Comparison of ENCODE assay signal across 22 cellular contexts in the genomic region with DNA sequence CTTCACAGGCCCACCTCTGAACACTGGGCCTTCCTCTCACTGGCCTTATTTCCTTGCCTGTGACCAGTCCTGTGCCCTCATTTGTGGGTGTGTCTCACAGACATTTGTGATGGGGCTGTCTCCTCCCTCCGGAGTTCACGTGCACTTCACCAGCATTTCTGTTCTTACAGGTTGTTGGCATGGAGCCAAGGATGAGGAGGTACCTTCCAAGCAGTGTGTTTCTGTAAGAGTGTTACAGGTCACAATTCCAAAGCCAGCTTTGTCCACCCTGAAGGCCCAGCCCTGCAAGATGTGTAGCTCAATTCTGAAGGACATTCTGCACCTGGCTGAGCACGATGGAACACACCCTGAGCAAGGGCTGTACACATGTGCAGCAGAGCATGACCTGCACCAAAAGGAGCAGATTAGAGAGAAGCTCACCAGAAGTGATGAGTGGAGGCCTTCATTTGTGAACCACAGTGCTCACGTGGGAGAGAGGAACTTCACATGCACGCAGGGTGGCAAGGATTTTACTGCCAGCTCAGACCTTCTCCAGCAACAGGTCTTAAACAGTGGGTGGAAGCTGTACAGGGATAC. TPM values are rescaled to one million over a fixed set of nuclear protein-coding genes. Genes with fewer than 3 reads are reported as not detected.
"Had no signal": no experiment of that assay in that cellular context is flagged by ENCODE, and none has a peak within 500 bp of the region (broad histone marks: within the 10 kb centered on the region; RNA-seq: fewer than 3 reads in every experiment).

No MANE protein-coding gene starts in this region.

- ATAC-seq: activated CD8-positive, alpha-beta T cell treated with anti-CD3 and anti-CD28 coated beads, Interleukin-2, amount 10 ng/mL, durations not matched to agents 7 days and 5 days; activated naive CD8-positive, alpha-beta T cell treated with anti-CD3 and anti-CD28 coated beads, Interleukin-2, amount 50 U/mL, for 24 hours; activated T-cell treated with anti-CD3 and anti-CD28 coated beads, Interleukin-2, amount 50 U/mL, for 4 hours had no signal

- H3K4me2 ChIP-seq: hepatocyte had no signal

- H3K4me3 ChIP-seq: hepatocyte, tibial artery had no signal

- H3K4me1 ChIP-seq: tibial artery had no signal

- FAIRE-seq: urothelium cell line had no signal

- H2AFZ ChIP-seq: hepatocyte had no signal

- H3K4me3 Mint-ChIP-seq: activated CD4-positive, alpha-beta T cell treated with anti-CD3 and anti-CD28 coated beads, Interleukin-2, amount 10 ng/mL, durations not matched to agents 24 days and 14 days; activated CD8-positive, alpha-beta T cell treated with anti-CD3 and anti-CD28 coated beads, Interleukin-2, amount 10 ng/mL, durations not matched to agents 7 days and 5 days; activated naive CD4-positive, alpha-beta T cell treated with anti-CD3 and anti-CD28 coated beads, Interleukin-2, amount 10 ng/mL, durations not matched to agents 7 days and 5 days; activated naive CD8-positive, alpha-beta T cell treated with anti-CD3 and anti-CD28 coated beads, Interleukin-2, amount 50 U/mL, for 24 hours; activated T-cell treated with anti-CD3 and anti-CD28 coated beads, Interleukin-2, amount 50 U/mL, for 4 hours had no signal

- H3K27ac Mint-ChIP-seq: activated CD4-positive, alpha-beta T cell treated with anti-CD3 and anti-CD28 coated beads, Interleukin-2, amount 10 ng/mL, durations not matched to agents 24 days and 14 days; activated CD8-positive, alpha-beta T cell treated with anti-CD3 and anti-CD28 coated beads, Interleukin-2, amount 10 ng/mL, durations not matched to agents 7 days and 5 days; activated naive CD4-positive, alpha-beta T cell treated with anti-CD3 and anti-CD28 coated beads, Interleukin-2, amount 10 ng/mL, durations not matched to agents 7 days and 5 days; activated naive CD8-positive, alpha-beta T cell treated with anti-CD3 and anti-CD28 coated beads, Interleukin-2, amount 50 U/mL, for 24 hours; brain had no signal

- DNase-seq: activated CD4-positive, alpha-beta T cell treated with anti-CD3 and anti-CD28 coated beads, Interleukin-2, amount 10 ng/mL, durations not matched to agents 24 days and 14 days; activated CD4-positive, CD25-positive, alpha-beta regulatory T cell; activated CD8-positive, alpha-beta memory T cell treated with anti-CD3 and anti-CD28 coated beads, Interleukin-2, amount 50 U/mL, for 4 hours; activated CD8-positive, alpha-beta T cell treated with anti-CD3 and anti-CD28 coated beads, Interleukin-2, amount 10 ng/mL, durations not matched to agents 7 days and 5 days; activated effector memory CD4-positive, alpha-beta T cell treated with Interleukin-2 at 50 U/mL for 16 hours; activated naive CD4-positive, alpha-beta T cell treated with anti-CD3 and anti-CD28 coated beads, Interleukin-2, amount 10 ng/mL, durations not matched to agents 7 days and 5 days; activated naive CD8-positive, alpha-beta T cell treated with anti-CD3 and anti-CD28 coated beads, Interleukin-2, amount 50 U/mL, for 24 hours; activated T-cell treated with anti-CD3 and anti-CD28 coated beads, Interleukin-2, amount 50 U/mL, for 4 hours; anterior cingulate cortex; effector CD4-positive, alpha-beta T cell; foreskin fibroblast; islet precursor cell; mammary epithelial cell; occipital lobe; posterior cingulate gyrus; stimulated activated naive CD4-positive, alpha-beta T cell; T-helper 1 cell; T1000; tibial artery had no signal

- H3K27me3 Mint-ChIP-seq: activated CD4-positive, alpha-beta T cell treated with anti-CD3 and anti-CD28 coated beads, Interleukin-2, amount 10 ng/mL, durations not matched to agents 24 days and 14 days; activated naive CD4-positive, alpha-beta T cell treated with anti-CD3 and anti-CD28 coated beads, Interleukin-2, amount 10 ng/mL, durations not matched to agents 7 days and 5 days; activated naive CD8-positive, alpha-beta T cell treated with anti-CD3 and anti-CD28 coated beads, Interleukin-2, amount 50 U/mL, for 24 hours; brain had no signal

- H3K27me3 ChIP-seq: hepatocyte, tibial artery had no signal

- H3K27ac ChIP-seq: hepatocyte, tibial artery had no signal

- H3K4me1 Mint-ChIP-seq: activated naive CD8-positive, alpha-beta T cell treated with anti-CD3 and anti-CD28 coated beads, Interleukin-2, amount 50 U/mL, for 24 hours had no signal

RNA-seq across cellular contexts. Expression of a gene that starts 13.7 kb away (rescaled TPM):
- total RNA-seq: activated CD4-positive, alpha-beta T cell treated with anti-CD3 and anti-CD28 coated beads, Interleukin-2, amount 10 ng/mL, durations not matched to agents 24 days and 14 days had no signal
